In the genomic region with DNA sequence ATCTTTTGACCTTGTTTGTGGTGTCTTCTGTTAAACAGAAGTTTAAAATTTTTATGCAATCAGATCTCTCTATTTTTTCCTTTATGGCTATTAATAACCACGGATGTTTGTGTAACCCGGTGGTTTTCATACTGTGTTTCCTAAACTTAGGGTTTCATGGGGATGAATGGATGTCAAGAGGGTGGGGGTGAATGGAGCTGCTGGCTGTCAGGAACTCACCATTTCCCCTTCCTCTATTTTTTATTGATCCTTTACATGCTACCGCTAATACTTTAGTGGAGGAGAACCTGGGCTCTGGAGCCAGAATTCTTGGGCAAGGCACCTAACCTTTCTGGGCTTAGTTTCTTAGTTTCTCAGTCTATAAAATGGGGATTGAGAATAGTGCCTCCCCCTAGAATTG, we compare ENCODE assay signal across 21 cellular contexts.
"Had no signal": no experiment of that assay in that cellular context is flagged by ENCODE, and none has a peak within 500 bp of the region (broad histone marks: within the 10 kb centered on the region; RNA-seq: fewer than 3 reads in every experiment).

No MANE protein-coding gene starts in this region.

- H3K4me3 Mint-ChIP-seq: activated CD4-positive, alpha-beta memory T cell treated with anti-CD3 and anti-CD28 coated beads for 36 hours; activated CD4-positive, alpha-beta T cell treated with anti-CD3 and anti-CD28 coated beads for 36 hours; activated naive CD4-positive, alpha-beta T cell treated with anti-CD3 and anti-CD28 coated beads, Interleukin-2, amount 50 U/mL, for 24 hours; nephron; T-helper 17 cell had no signal

- H3K4me1 ChIP-seq: tibial nerve had no signal

- H3K27ac Mint-ChIP-seq: activated CD4-positive, alpha-beta memory T cell treated with anti-CD3 and anti-CD28 coated beads for 36 hours; activated CD4-positive, alpha-beta T cell treated with anti-CD3 and anti-CD28 coated beads for 36 hours; activated naive CD4-positive, alpha-beta T cell treated with anti-CD3 and anti-CD28 coated beads, Interleukin-2, amount 50 U/mL, for 24 hours; nephron; T-helper 17 cell had no signal

- H3K9me3 Mint-ChIP-seq: activated CD4-positive, alpha-beta memory T cell treated with anti-CD3 and anti-CD28 coated beads for 36 hours; activated naive CD4-positive, alpha-beta T cell treated with anti-CD3 and anti-CD28 coated beads, Interleukin-2, amount 50 U/mL, for 24 hours; nephron had no signal

- H3K27me3 ChIP-seq: esophagus muscularis mucosa, tibial nerve had no signal

- DNase-seq: activated CD4-positive, alpha-beta memory T cell treated with anti-CD3 and anti-CD28 coated beads for 36 hours; activated CD4-positive, alpha-beta T cell treated with anti-CD3 and anti-CD28 coated beads for 36 hours; activated effector memory CD4-positive, alpha-beta T cell treated with anti-CD3 and anti-CD28 coated beads, Interleukin-2, amount 50 U/mL, for 16 hours; activated T-cell treated with anti-CD3 and anti-CD28 coated beads, Interleukin-2, amount 50 U/mL, for 48 hours; amniotic stem cell; caudate nucleus; effector CD4-positive, alpha-beta T cell; hypothalamus; kidney; nucleus accumbens; posterior cingulate gyrus; retina; stimulated activated CD4-positive, alpha-beta T cell treated with anti-CD3 and anti-CD28 coated beads, Interleukin-4, amount 100 ng/mL, for 24 hours; stimulated activated naive CD4-positive, alpha-beta T cell; substantia nigra; T-helper 17 cell had no signal

- H3K27ac ChIP-seq: esophagus muscularis mucosa, tibial nerve had no signal

- H3K9me3 ChIP-seq: esophagus muscularis mucosa, tibial nerve had no signal

- H3K4me3 ChIP-seq: esophagus muscularis mucosa, skin epidermis, tibial nerve had no signal

- H3K36me3 Mint-ChIP-seq: activated CD4-positive, alpha-beta memory T cell treated with anti-CD3 and anti-CD28 coated beads for 36 hours; activated naive CD4-positive, alpha-beta T cell treated with anti-CD3 and anti-CD28 coated beads, Interleukin-2, amount 50 U/mL, for 24 hours had no signal

- H3K4me1 Mint-ChIP-seq: activated CD4-positive, alpha-beta T cell treated with anti-CD3 and anti-CD28 coated beads for 36 hours; activated naive CD4-positive, alpha-beta T cell treated with anti-CD3 and anti-CD28 coated beads, Interleukin-2, amount 50 U/mL, for 24 hours; nephron had no signal

- H3K36me3 ChIP-seq: esophagus muscularis mucosa, tibial nerve had no signal

- ATAC-seq: activated CD4-positive, alpha-beta T cell treated with anti-CD3 and anti-CD28 coated beads for 36 hours; T-helper 17 cell had no signal
